In the genomic region with DNA sequence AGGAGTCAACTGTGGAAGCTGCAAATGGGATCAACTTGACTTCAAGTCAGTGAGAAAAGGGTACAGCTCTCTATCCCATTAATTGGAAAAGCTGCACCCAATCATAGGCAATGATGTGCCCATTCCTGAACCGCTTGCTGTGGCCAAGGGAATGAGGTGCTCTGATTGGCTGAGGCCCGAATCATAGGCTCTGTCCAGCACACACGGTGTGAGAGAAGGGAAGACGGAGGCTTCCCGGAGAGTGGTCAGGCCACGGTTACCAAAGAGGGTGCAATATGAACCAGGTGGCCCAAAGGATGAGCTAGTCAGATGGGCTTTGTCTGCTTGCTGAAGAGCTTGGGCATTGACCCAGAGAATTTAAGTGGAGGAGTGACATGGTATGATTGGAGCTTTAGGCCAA, we compare ENCODE assay signal across 11 cellular contexts.
DNase-seq lines count a peak whose midpoint lies in the region; ATAC-seq and TF ChIP-seq lines count a peak whose summit lies in the region.
"Had no signal": no experiment of that assay in that cellular context is flagged by ENCODE, and none has a peak within 500 bp of the region (broad histone marks: within the 10 kb centered on the region; RNA-seq: fewer than 3 reads in every experiment).

No MANE protein-coding gene starts in this region.

- POLR2A ChIA-PET in SK-N-SH (lab: Yijun Ruan, JAX) = no interaction called here

- TF ChIP-seq POLR2A in erythroblast (IDR thresholded peaks at IDR 0.05; ENCODE audit: low read length) = no peak

- TF ChIP-seq EP300 in SK-N-SH (IDR thresholded peaks at IDR 0.05; ENCODE audit: borderline replicate concordance in 1 of 2, low read depth in 1 of 2, low read length in 1 of 2) = no peak

- H3K27me3 ChIP-seq in SK-N-SH (ENCODE audit: insufficient read depth) = no peaks in the 10 kb centered on the region
- no peaks in the 10 kb centered on the region for H3K27me3 ChIP-seq in BLaER1
- H3K27me3 ChIP-seq in neural progenitor cell = no peaks in the 10 kb centered on the region

- H3K9me3 ChIP-seq in SK-N-SH (no peaks in the 10 kb centered on the region), BLaER1 (peaks cover 29% of the 10 kb centered on the region), neural progenitor cell (ENCODE audit: low read depth) (no peaks in the 10 kb centered on the region)

- no peak overlapping the region for H2AFZ ChIP-seq in SK-N-SH (ENCODE audit: low read depth)
- H2AFZ ChIP-seq in neural progenitor cell (replicated peaks) = no peak overlapping the region

- WGBS in SK-N-SH (ENCODE audit: low lambda C conversion rate) = 86% methylated on average over 6 of the region's 6 CpGs

- no peak overlapping the region for H3K4me3 Mint-ChIP-seq in activated T-helper 17 cell treated with anti-CD3 and anti-CD28 coated beads, Interleukin-2, amount 50 U/mL, for 72 hours
- no peak overlapping the region for H3K4me3 Mint-ChIP-seq in neural progenitor cell
- H3K4me3 Mint-ChIP-seq: CD4-positive, CD25-positive, alpha-beta regulatory T cell had no signal

- H3K79me2 ChIP-seq in SK-N-SH (ENCODE audit: insufficient read depth) (no peaks in the 10 kb centered on the region), neural progenitor cell (ENCODE audit: low read depth) (no peaks in the 10 kb centered on the region)

- H3K4me2 ChIP-seq in SK-N-SH (no peak overlapping the region), BLaER1 (peak overlapping the region; percentile 13; the same call in 1 of the 2 replicates), neural progenitor cell (no peak overlapping the region)

- no peaks in the 10 kb centered on the region for H3K36me3 ChIP-seq in SK-N-SH (replicated peaks in 1 of 2; ENCODE audit: control insufficient read depth in 1 of 2, insufficient read depth in 2 of 2, low read length in 1 of 2)
- H3K36me3 ChIP-seq in BLaER1 = peaks cover 10% of the 10 kb centered on the region; the same call in 1 of the 2 replicates
- H3K36me3 ChIP-seq in neural progenitor cell = no peaks in the 10 kb centered on the region

- no peak overlapping the region for H3K4me3 ChIP-seq in SK-N-SH (ENCODE audit: low read depth in 2 of 2, low read length in 1 of 2)
- no peak overlapping the region for H3K4me3 ChIP-seq in BLaER1
- H3K4me3 ChIP-seq in neural progenitor cell = no peak overlapping the region

- no peak overlapping the region for H3K9ac ChIP-seq in SK-N-SH
- H3K9ac ChIP-seq in BLaER1 = no peak overlapping the region
- no peak overlapping the region for H3K9ac ChIP-seq in neural progenitor cell

- H3K27ac ChIP-seq in SK-N-SH (ENCODE audit: low read depth in 2 of 2, low read length in 1 of 2) = no peak overlapping the region
- no peak overlapping the region for H3K27ac ChIP-seq in BLaER1
- no peak overlapping the region for H3K27ac ChIP-seq in neural progenitor cell
- H3K27ac ChIP-seq: 22Rv1 had no signal

- no peak for TF ChIP-seq RAD21 in SK-N-SH (IDR thresholded peaks at IDR 0.05; ENCODE audit: low read length)

- H3K9me2 ChIP-seq in SK-N-SH = no peaks in the 10 kb centered on the region

- CTCF ChIA-PET in SK-N-SH (lab: Yijun Ruan, JAX) = interaction anchor here (0.7 kb wide), 2 partner anchors 123 to 355 kb away, joined by 3 read pairs; no protein-coding TSS in a partner anchor

- ATAC-seq in SK-N-SH treated with all-trans-retinoic acid at 6 μM for 48 hours = no peak
- ATAC-seq in activated T-helper 17 cell treated with anti-CD3 and anti-CD28 coated beads, Interleukin-2, amount 50 U/mL, for 72 hours (replicated peaks) = no peak
- ATAC-seq: HCT116 had no signal

- TF ChIP-seq CTCF in SK-N-SH (IDR thresholded peaks at IDR 0.05) = no peak
- TF ChIP-seq CTCF in neural progenitor cell (IDR thresholded peaks at IDR 0.05) = no peak

- no peaks in the 10 kb centered on the region for H3K36me3 Mint-ChIP-seq in activated T-helper 17 cell treated with anti-CD3 and anti-CD28 coated beads, Interleukin-2, amount 50 U/mL, for 72 hours (ENCODE audit: low read depth)
- no peaks in the 10 kb centered on the region for H3K36me3 Mint-ChIP-seq in neural progenitor cell

- H4K20me1 ChIP-seq in SK-N-SH (ENCODE audit: insufficient read depth) (no peaks in the 10 kb centered on the region), BLaER1 (no peaks in the 10 kb centered on the region), neural progenitor cell (ENCODE audit: low read depth) (no peaks in the 10 kb centered on the region)

- peak overlapping the region; percentile 53 for H3K27ac Mint-ChIP-seq in activated T-helper 17 cell treated with anti-CD3 and anti-CD28 coated beads, Interleukin-2, amount 50 U/mL, for 72 hours
- H3K27ac Mint-ChIP-seq in neural progenitor cell = peak overlapping the region; percentile 78
- H3K27ac Mint-ChIP-seq: CD4-positive, CD25-positive, alpha-beta regulatory T cell had no signal

- H3K4me1 Mint-ChIP-seq in activated T-helper 17 cell treated with anti-CD3 and anti-CD28 coated beads, Interleukin-2, amount 50 U/mL, for 72 hours = peaks cover 9% of the 10 kb centered on the region
- H3K4me1 Mint-ChIP-seq in neural progenitor cell = no peaks in the 10 kb centered on the region

- H3K27me3 Mint-ChIP-seq in activated T-helper 17 cell treated with anti-CD3 and anti-CD28 coated beads, Interleukin-2, amount 50 U/mL, for 72 hours = no peaks in the 10 kb centered on the region
- peaks cover 3% of the 10 kb centered on the region for H3K27me3 Mint-ChIP-seq in neural progenitor cell (ENCODE audit: insufficient read depth, low read depth)
- H3K27me3 Mint-ChIP-seq: CD4-positive, CD25-positive, alpha-beta regulatory T cell had no signal

- H3F3A ChIP-seq in SK-N-SH (replicated peaks; ENCODE audit: insufficient read depth) (no peaks in the 10 kb centered on the region), neural progenitor cell (ENCODE audit: low read depth) (no peaks in the 10 kb centered on the region)

- no peaks in the 10 kb centered on the region; a peak in 1 of 4 replicates for H3K4me1 ChIP-seq in SK-N-SH (ENCODE audit: control insufficient read depth in 1 of 2, insufficient read depth in 2 of 2, low read depth in 1 of 2, low read length in 1 of 2)
- peaks cover 35% of the 10 kb centered on the region for H3K4me1 ChIP-seq in BLaER1
- H3K4me1 ChIP-seq in neural progenitor cell = no peaks in the 10 kb centered on the region

- peaks cover 5% of the 10 kb centered on the region for H3K9me3 Mint-ChIP-seq in activated T-helper 17 cell treated with anti-CD3 and anti-CD28 coated beads, Interleukin-2, amount 50 U/mL, for 72 hours
- no peaks in the 10 kb centered on the region for H3K9me3 Mint-ChIP-seq in neural progenitor cell

- DNase-seq in SK-N-SH = no peak
- DNase-seq in neural progenitor cell (ENCODE audit: low spot score) = no peak
- no peak for DNase-seq in stimulated activated CD8-positive, alpha-beta memory T cell treated with anti-CD3 and anti-CD28 coated beads, Interleukin-4, amount 100 ng/mL, for 48 hours
- no peak for DNase-seq in erythroblast (lab: John Stamatoyannopoulos, UW)
- no peak for DNase-seq in NCI-H82 treated with DMSO at 0.1 percent for 48 hours (lab: John Stamatoyannopoulos, UW; ENCODE audit: unreplicated experiment)
- DNase-seq: CD4-positive, CD25-positive, alpha-beta regulatory T cell had no signal

TF ChIP-seq in SK-N-SH, 30 proteins besides CTCF, POLR2A, EP300 and RAD21 (continues in another document):
- TF ChIP-seq SMC3 (IDR thresholded peaks at IDR 0.05; ENCODE audit: low read depth, low read length) = no peak

TF ChIP-seq in SK-N-SH treated with all-trans-retinoic acid at 6 μM for 48 hours, 23 proteins besides CTCF, POLR2A, EP300 and RAD21:
- TF ChIP-seq, protein P1, sequence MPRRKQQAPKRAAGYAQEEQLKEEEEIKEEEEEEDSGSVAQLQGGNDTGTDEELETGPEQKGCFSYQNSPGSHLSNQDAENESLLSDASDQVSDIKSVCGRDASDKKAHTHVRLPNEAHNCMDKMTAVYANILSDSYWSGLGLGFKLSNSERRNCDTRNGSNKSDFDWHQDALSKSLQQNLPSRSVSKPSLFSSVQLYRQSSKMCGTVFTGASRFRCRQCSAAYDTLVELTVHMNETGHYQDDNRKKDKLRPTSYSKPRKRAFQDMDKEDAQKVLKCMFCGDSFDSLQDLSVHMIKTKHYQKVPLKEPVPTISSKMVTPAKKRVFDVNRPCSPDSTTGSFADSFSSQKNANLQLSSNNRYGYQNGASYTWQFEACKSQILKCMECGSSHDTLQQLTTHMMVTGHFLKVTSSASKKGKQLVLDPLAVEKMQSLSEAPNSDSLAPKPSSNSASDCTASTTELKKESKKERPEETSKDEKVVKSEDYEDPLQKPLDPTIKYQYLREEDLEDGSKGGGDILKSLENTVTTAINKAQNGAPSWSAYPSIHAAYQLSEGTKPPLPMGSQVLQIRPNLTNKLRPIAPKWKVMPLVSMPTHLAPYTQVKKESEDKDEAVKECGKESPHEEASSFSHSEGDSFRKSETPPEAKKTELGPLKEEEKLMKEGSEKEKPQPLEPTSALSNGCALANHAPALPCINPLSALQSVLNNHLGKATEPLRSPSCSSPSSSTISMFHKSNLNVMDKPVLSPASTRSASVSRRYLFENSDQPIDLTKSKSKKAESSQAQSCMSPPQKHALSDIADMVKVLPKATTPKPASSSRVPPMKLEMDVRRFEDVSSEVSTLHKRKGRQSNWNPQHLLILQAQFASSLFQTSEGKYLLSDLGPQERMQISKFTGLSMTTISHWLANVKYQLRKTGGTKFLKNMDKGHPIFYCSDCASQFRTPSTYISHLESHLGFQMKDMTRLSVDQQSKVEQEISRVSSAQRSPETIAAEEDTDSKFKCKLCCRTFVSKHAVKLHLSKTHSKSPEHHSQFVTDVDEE (CRISPR knock-in tag; IDR thresholded peaks at IDR 0.05) = no peak
- TF ChIP-seq ZC3H10 (CRISPR knock-in tag; IDR thresholded peaks at IDR 0.05) (no peak), TCF4 (CRISPR knock-in tag; IDR thresholded peaks at IDR 0.05; ENCODE audit: borderline replicate concordance) (no peak), CSDC2 (CRISPR knock-in tag; IDR thresholded peaks at IDR 0.05) (no peak), RARB (CRISPR knock-in tag; IDR thresholded peaks at IDR 0.05) (no peak), ZNF70 (CRISPR knock-in tag; IDR thresholded peaks at IDR 0.05) (no peak), ZFP30 (CRISPR knock-in tag; IDR thresholded peaks at IDR 0.05) (no peak), SNAI2 (CRISPR knock-in tag; IDR thresholded peaks at IDR 0.05) (no peak)
- TF ChIP-seq, protein P2, sequence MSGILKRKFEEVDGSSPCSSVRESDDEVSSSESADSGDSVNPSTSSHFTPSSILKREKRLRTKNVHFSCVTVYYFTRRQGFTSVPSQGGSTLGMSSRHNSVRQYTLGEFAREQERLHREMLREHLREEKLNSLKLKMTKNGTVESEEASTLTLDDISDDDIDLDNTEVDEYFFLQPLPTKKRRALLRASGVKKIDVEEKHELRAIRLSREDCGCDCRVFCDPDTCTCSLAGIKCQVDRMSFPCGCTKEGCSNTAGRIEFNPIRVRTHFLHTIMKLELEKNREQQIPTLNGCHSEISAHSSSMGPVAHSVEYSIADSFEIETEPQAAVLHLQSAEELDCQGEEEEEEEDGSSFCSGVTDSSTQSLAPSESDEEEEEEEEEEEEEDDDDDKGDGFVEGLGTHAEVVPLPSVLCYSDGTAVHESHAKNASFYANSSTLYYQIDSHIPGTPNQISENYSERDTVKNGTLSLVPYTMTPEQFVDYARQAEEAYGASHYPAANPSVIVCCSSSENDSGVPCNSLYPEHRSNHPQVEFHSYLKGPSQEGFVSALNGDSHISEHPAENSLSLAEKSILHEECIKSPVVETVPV (CRISPR knock-in tag; IDR thresholded peaks at IDR 0.05) = no peak
